11 cellular contexts compared by ENCODE assay signal in the genomic region with DNA sequence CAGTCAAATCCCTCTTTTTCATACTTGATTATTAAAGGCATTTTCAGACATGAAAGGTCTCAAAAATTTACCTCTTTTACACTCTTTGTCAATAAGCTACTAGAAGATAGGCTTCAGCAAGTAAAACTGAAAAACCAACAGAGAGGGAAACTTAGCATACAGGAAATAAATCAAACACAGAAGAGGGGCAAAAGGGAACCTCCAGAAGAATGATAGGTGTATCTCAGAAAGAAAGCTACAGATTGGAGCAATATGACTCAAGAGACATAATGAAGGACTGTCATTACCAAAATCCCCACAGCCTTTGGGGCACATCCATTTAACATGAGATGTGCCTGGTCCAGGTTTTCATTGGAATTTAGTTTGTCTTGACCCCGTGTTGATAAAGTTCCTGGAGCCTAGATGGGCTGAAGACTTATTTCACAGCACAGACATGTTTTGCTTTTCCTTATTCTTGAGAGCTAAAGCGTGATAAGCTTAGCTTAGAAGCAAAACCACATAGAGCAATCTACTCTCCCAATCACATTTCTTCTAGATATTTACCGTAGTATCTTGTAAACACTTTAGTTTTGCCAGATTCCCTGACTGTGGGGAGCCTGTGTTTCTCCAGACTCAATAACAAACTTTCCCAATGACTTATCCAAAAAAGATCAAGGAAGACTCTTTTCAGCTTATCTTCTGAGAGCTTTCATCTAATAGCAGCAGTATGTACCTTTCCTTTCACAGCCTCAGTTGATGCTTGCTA. TPM values are rescaled to one million over a fixed set of nuclear protein-coding genes. Genes with fewer than 3 reads are reported as not detected.
DNase-seq lines count a peak whose midpoint lies in the region; ATAC-seq, FAIRE-seq and TF ChIP-seq lines count a peak whose summit lies in the region.
"Had no signal": no experiment of that assay in that cellular context is flagged by ENCODE, and none has a peak within 500 bp of the region (broad histone marks: within the 10 kb centered on the region; RNA-seq: fewer than 3 reads in every experiment).

No MANE protein-coding gene starts in this region.

- H3K4me3 ChIP-seq in mucosa of descending colon, result no peak overlapping the region

- H3K36me3 ChIP-seq in mucosa of descending colon (ENCODE audit: low read depth), result no peaks in the 10 kb centered on the region

- DNase-seq in GM18507 (ENCODE audit: extremely low spot score, insufficient read length, low read depth) (no peak), epithelial cell of prostate (ENCODE audit: low read depth, low spot score) (no peak), GM19240 (ENCODE audit: insufficient read length, low spot score) (no peak), NAMALWA (ENCODE audit: low spot score) (no peak), Ammon's horn (ENCODE audit: low spot score) (no peak), mucosa of descending colon (no peak)
- DNase-seq: amniotic stem cell, kidney glomerular epithelial cell had no signal

- intact Hi-C loops in mucosa of descending colon (cut with DNase I, micrococcal nuclease), result no loop called here

- peaks cover 8% of the 10 kb centered on the region for H3K4me1 ChIP-seq in mucosa of descending colon (ENCODE audit: low read depth)

- peak; percentile 84 for FAIRE-seq in GM18507 (lab: Jason Lieb, UNC)

- ATAC-seq in GM21619 (IDR thresholded peaks at IDR 0.05; ENCODE audit: unreplicated experiment) (peak; percentile 86), HG03457 (IDR thresholded peaks at IDR 0.05; ENCODE audit: unreplicated experiment) (peak; percentile 71), mucosa of descending colon (no peak)
- ATAC-seq: Panc1 had no signal

- peak overlapping the region; percentile 82 for H3K27ac ChIP-seq in epithelial cell of prostate

- H3K9me3 ChIP-seq in mucosa of descending colon, result no peaks in the 10 kb centered on the region

- no peak for TF ChIP-seq CTCF in mucosa of descending colon (IDR thresholded peaks at IDR 0.05)

RNA-seq across cellular contexts. Expression of gene LRRFIP2, which starts 11.7 kb away (rescaled TPM):
- total RNA-seq in mucosa of descending colon, result 100 to 1,000 TPM in 2 of 3 donors, 10 to 100 TPM in 1; 89.9 to 136 (median 128) TPM
